In the genomic region with DNA sequence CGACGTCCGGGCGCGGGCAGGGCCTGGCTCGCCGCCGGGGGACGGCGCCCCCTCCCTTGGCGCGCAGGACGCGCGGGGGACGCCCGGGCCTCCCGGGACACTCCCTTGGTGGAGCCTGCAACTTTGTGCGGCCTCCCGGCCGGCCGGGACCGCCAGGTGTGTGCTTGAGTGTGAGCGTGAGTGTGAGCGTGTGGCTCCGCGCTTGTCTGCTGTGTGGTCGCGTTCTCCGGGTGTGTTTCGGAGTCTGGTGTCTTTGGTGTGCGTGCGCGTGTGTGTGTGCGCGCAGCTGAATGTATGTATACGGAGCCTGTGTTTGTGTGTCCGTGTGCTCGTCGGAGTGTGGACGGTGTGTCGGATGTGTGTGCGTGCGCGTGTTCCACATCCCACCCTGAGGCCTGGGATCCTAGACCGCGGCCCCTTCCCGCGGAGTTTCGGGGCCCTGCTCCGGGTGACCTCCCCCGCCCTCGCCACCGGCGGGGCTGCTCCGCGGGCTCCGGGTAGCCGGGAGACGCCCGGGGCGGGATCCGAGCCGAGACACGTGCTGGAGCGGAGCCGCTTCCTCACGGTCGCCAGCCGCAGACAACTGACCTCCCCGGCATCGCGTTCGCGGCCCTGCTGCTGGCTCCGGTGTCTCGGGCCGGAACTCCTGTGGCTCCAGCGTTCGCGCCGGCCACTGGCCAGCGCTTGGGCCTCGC, we compare ENCODE assay signal across 8 cellular contexts. TPM values are rescaled to one million over a fixed set of nuclear protein-coding genes. Genes with fewer than 3 reads are reported as not detected.
DNase-seq lines count a peak whose midpoint lies in the region; ATAC-seq and TF ChIP-seq lines count a peak whose summit lies in the region.

No MANE protein-coding gene starts in this region.

- no peaks in the 10 kb centered on the region for H3K9me3 ChIP-seq in CD4-positive, CD25-positive, alpha-beta regulatory T cell (ENCODE audit: control insufficient read depth in 2 of 2, low read length in 2 of 2)
- H3K9me3 ChIP-seq in breast epithelium = no peaks in the 10 kb centered on the region

- in situ Hi-C loops in KBM-7 (cut with MboI; ENCODE audit: low pct_unique_long_range_greater_than_20kb, low sequenced_read_pairs) = loop anchor here (25.0 kb wide), 2 partner anchors 874 to 1474 kb away; a partner anchor contains a TSS

- no peak for TF ChIP-seq POLR2A in breast epithelium (IDR thresholded peaks at IDR 0.05)

- H3K4me3 Mint-ChIP-seq in CD4-positive, CD25-positive, alpha-beta regulatory T cell = peak overlapping the region; percentile 80 to 88 (median 80)
- H3K4me3 Mint-ChIP-seq in stimulated activated naive CD8-positive, alpha-beta T cell treated with anti-CD3 and anti-CD28 coated beads, Interleukin-15, Interleukin-2, amounts not matched to agents 100 ng/mL and 50 ng/mL, for 24 hours = peak overlapping the region; percentile 82

- TF ChIP-seq CTCF in breast epithelium (IDR thresholded peaks at IDR 0.05) = no peak

- H3K4me1 ChIP-seq in CD4-positive, CD25-positive, alpha-beta regulatory T cell (ENCODE audit: control insufficient read depth, insufficient read depth, low read length, poor library complexity, severe bottlenecking) = peaks cover 24% of the 10 kb centered on the region
- H3K4me1 ChIP-seq in breast epithelium = peaks cover 4 to 16% of the 10 kb centered on the region in 2 donors

- H3K4me3 ChIP-seq in CD4-positive, CD25-positive, alpha-beta regulatory T cell (ENCODE audit: low read depth, low read length) = no peak overlapping the region
- peak overlapping the region; percentile 58 to 77 (median 76) for H3K4me3 ChIP-seq in breast epithelium

- intact Hi-C loops in breast epithelium (cut with DNase I; ENCODE audit: low total_unique reads) = loop anchor here (10.0 kb wide), 1 partner anchor 847 kb away; no protein-coding TSS in a partner anchor

- H3K4me1 Mint-ChIP-seq in CD4-positive, CD25-positive, alpha-beta regulatory T cell = peaks cover 6 to 22% (median 13%) of the 10 kb centered on the region in 4 donors
- peaks cover 22% of the 10 kb centered on the region for H3K4me1 Mint-ChIP-seq in stimulated activated naive CD8-positive, alpha-beta T cell treated with anti-CD3 and anti-CD28 coated beads, Interleukin-15, Interleukin-2, amounts not matched to agents 100 ng/mL and 50 ng/mL, for 24 hours (ENCODE audit: low read depth)

- H3K27me3 ChIP-seq in CD4-positive, CD25-positive, alpha-beta regulatory T cell (ENCODE audit: control insufficient read depth, insufficient read depth, low read length) = peaks cover 17% of the 10 kb centered on the region
- no peaks in the 10 kb centered on the region for H3K27me3 ChIP-seq in breast epithelium

- no peak overlapping the region for H3K27ac ChIP-seq in CD4-positive, CD25-positive, alpha-beta regulatory T cell (ENCODE audit: insufficient read depth, low read length, poor library complexity, severe bottlenecking)
- peak overlapping the region; percentile 83 to 84 for H3K27ac ChIP-seq in breast epithelium

- peak overlapping the region in 1 of 3 donors; percentile 79 for H3K27ac Mint-ChIP-seq in CD4-positive, CD25-positive, alpha-beta regulatory T cell
- H3K27ac Mint-ChIP-seq in stimulated activated naive CD8-positive, alpha-beta T cell treated with anti-CD3 and anti-CD28 coated beads, Interleukin-15, Interleukin-2, amounts not matched to agents 100 ng/mL and 50 ng/mL, for 24 hours = no peak overlapping the region

- H3K27me3 Mint-ChIP-seq in CD4-positive, CD25-positive, alpha-beta regulatory T cell = peaks cover 62% of the 10 kb centered on the region
- peaks cover 55% of the 10 kb centered on the region for H3K27me3 Mint-ChIP-seq in stimulated activated naive CD8-positive, alpha-beta T cell treated with anti-CD3 and anti-CD28 coated beads, Interleukin-15, Interleukin-2, amounts not matched to agents 100 ng/mL and 50 ng/mL, for 24 hours

- no peaks in the 10 kb centered on the region for H3K36me3 Mint-ChIP-seq in CD4-positive, CD25-positive, alpha-beta regulatory T cell
- no peaks in the 10 kb centered on the region for H3K36me3 Mint-ChIP-seq in stimulated activated naive CD8-positive, alpha-beta T cell treated with anti-CD3 and anti-CD28 coated beads, Interleukin-15, Interleukin-2, amounts not matched to agents 100 ng/mL and 50 ng/mL, for 24 hours (ENCODE audit: low read depth)

- DNase-seq in CD4-positive, CD25-positive, alpha-beta regulatory T cell = peak in 1 of 3 donors; percentile 14
- peak; percentile 56 for DNase-seq in KBM-7
- DNase-seq in breast epithelium (ENCODE audit: low spot score in 2 of 2) = peak; percentile 40 to 62
- DNase-seq in kidney tubule cell (ENCODE audit: low spot score) = peak; percentile 20
- DNase-seq in NCI-H1694 (lab: John Stamatoyannopoulos, UW) = no peak

- no peak for ATAC-seq in CD4-positive, CD25-positive, alpha-beta regulatory T cell (ENCODE audit: low read depth in 2 of 2)
- no peak for ATAC-seq in GM21367 (IDR thresholded peaks at IDR 0.05; ENCODE audit: unreplicated experiment)
- no peak for ATAC-seq in HG02973 (IDR thresholded peaks at IDR 0.05; ENCODE audit: unreplicated experiment)

- H3K9me3 Mint-ChIP-seq in CD4-positive, CD25-positive, alpha-beta regulatory T cell = peaks cover 0 to 3% (median 0%) of the 10 kb centered on the region in 7 donors
- no peaks in the 10 kb centered on the region for H3K9me3 Mint-ChIP-seq in stimulated activated naive CD8-positive, alpha-beta T cell treated with anti-CD3 and anti-CD28 coated beads, Interleukin-15, Interleukin-2, amounts not matched to agents 100 ng/mL and 50 ng/mL, for 24 hours

- no peaks in the 10 kb centered on the region for H3K36me3 ChIP-seq in CD4-positive, CD25-positive, alpha-beta regulatory T cell (ENCODE audit: control insufficient read depth, insufficient read depth, low read length)
- H3K36me3 ChIP-seq in breast epithelium = no peaks in the 10 kb centered on the region

RNA-seq across cellular contexts. Expression of a gene that starts 1.7 kb away (rescaled TPM):
- not detected for total RNA-seq in CD4-positive, CD25-positive, alpha-beta regulatory T cell
- polyA plus RNA-seq in CD4-positive, CD25-positive, alpha-beta regulatory T cell = not detected
- 10 to 100 TPM; 16.0 to 33.1 (median 32.5) TPM for total RNA-seq in breast epithelium

RNA-seq across cellular contexts. Expression of a gene that starts 7.3 kb away (rescaled TPM):
- 11.6 TPM for total RNA-seq in CD4-positive, CD25-positive, alpha-beta regulatory T cell
- 10 to 100 TPM; 10.1 to 16.3 (median 13.2) TPM for polyA plus RNA-seq in CD4-positive, CD25-positive, alpha-beta regulatory T cell
- 10 to 100 TPM; 21.0 to 23.3 (median 21.3) TPM for total RNA-seq in breast epithelium

RNA-seq across cellular contexts. Expression of a gene that starts 56.4 kb away (rescaled TPM):
- 108 TPM for total RNA-seq in CD4-positive, CD25-positive, alpha-beta regulatory T cell
- polyA plus RNA-seq in CD4-positive, CD25-positive, alpha-beta regulatory T cell = 10 to 100 TPM; 87.2 to 95.0 (median 92.6) TPM
- 10 to 100 TPM; 79.7 to 86.2 (median 85.2) TPM for total RNA-seq in breast epithelium

Comparison
In these comparisons a context has a peak if more than half of its experiments do, and no peak if none do; other contexts are left out.
1. RNA of a gene that starts 1.7 kb away (total RNA-seq): 16.0 to 33.1 TPM in breast epithelium; not detected in CD4-positive, CD25-positive, alpha-beta regulatory T cell (single experiment); every median in the first group is over 10 times any median in the second.